Comparison of ENCODE assay signal across 26 cellular contexts in the genomic region with DNA sequence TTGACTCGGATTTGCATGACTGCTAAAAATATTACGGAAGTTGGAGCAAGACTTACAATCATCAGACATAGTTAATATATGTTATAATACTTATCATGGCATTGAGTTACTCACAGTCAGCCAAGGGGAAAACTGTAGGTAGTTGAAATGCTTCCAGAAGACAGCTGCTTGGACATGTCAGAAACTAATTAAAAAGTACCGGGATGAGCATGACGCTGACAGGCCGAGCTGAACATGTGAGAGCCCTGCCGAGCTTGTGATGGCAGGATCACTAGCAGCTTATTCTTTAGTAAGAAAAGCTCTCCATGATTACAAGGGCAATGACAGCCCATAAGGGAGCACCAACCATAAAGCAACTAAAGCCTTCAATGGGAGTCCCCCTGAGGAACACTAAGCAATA.
DNase-seq lines count a peak whose midpoint lies in the region; ATAC-seq and TF ChIP-seq lines count a peak whose summit lies in the region.
"Had no signal": no experiment of that assay in that cellular context is flagged by ENCODE, and none has a peak within 500 bp of the region (broad histone marks: within the 10 kb centered on the region; RNA-seq: fewer than 3 reads in every experiment).

No MANE protein-coding gene starts in this region.

- peak; percentile 99 for ATAC-seq in foreskin keratinocyte
- no peak for ATAC-seq in GM21825 (IDR thresholded peaks at IDR 0.05; ENCODE audit: unreplicated experiment)
- ATAC-seq: A549; CD8-positive, alpha-beta T cell; GM12878 had no signal

- peak overlapping the region; percentile 21 for H3K4me3 ChIP-seq in SJCRH30
- no peak overlapping the region for H3K4me3 ChIP-seq in OCI-LY7 (ENCODE audit: low read depth, low read length, poor library complexity, severe bottlenecking)
- H3K4me3 ChIP-seq: A549, GM12878, PC-9, SK-N-MC had no signal

- H3K27ac ChIP-seq in SJCRH30 (peak overlapping the region; percentile 64), foreskin keratinocyte (no peak overlapping the region), OCI-LY7 (ENCODE audit: low read depth, low read length, poor library complexity, severe bottlenecking) (no peak overlapping the region)
- H3K27ac ChIP-seq: A549, HL-60, KMS-11, PC-9, SK-N-MC had no signal

- POLR2A ChIA-PET in OCI-LY7 (lab: Charles Lee) = no interaction called here

- TF ChIP-seq CTCF in foreskin keratinocyte (conservative IDR thresholded peaks at IDR 0.05) (no peak), OCI-LY7 (conservative IDR thresholded peaks at IDR 0.05; ENCODE audit: low read length) (no peak)

- intact Hi-C loops in OCI-LY7 (cut with micrococcal nuclease; ENCODE audit: unreplicated experiment) = no loop called here

- H3K9me3 ChIP-seq in SJCRH30 (replicated peaks) = no peaks in the 10 kb centered on the region
- no peaks in the 10 kb centered on the region for H3K9me3 ChIP-seq in OCI-LY7 (ENCODE audit: low read length)
- H3K9me3 ChIP-seq: A549, Caco-2 had no signal

- no peaks in the 10 kb centered on the region for H3K79me2 ChIP-seq in OCI-LY7 (ENCODE audit: insufficient read depth, low read depth, low read length)

- no peaks in the 10 kb centered on the region for H3K36me3 ChIP-seq in SJCRH30
- no peaks in the 10 kb centered on the region for H3K36me3 ChIP-seq in OCI-LY7 (ENCODE audit: insufficient read depth, low read length)

- no peaks in the 10 kb centered on the region for H4K20me1 ChIP-seq in OCI-LY7 (ENCODE audit: insufficient read depth, low read length)

- H3K4me1 ChIP-seq in SJCRH30 = peaks cover 17% of the 10 kb centered on the region
- peaks cover 14% of the 10 kb centered on the region for H3K4me1 ChIP-seq in foreskin keratinocyte
- no peaks in the 10 kb centered on the region for H3K4me1 ChIP-seq in OCI-LY7 (ENCODE audit: insufficient read depth, low read length, poor library complexity, severe bottlenecking)
- H3K4me1 ChIP-seq: A549, Caco-2 had no signal

- H3K27me3 ChIP-seq in SJCRH30 (no peaks in the 10 kb centered on the region), foreskin keratinocyte (no peaks in the 10 kb centered on the region)

- no peak overlapping the region for H3K4me2 ChIP-seq in OCI-LY7 (ENCODE audit: low read length)
- H3K4me2 ChIP-seq: A549, KMS-11, PC-9 had no signal

- CTCF ChIA-PET in OCI-LY7 (lab: Charles Lee; ENCODE audit: unreplicated experiment) = no interaction called here

- peak; percentile 90 for DNase-seq in NCI-H446 treated with DMSO at 0.1 percent for 48 hours (lab: John Stamatoyannopoulos, UW)
- peak; percentile 95 for DNase-seq in NCI-H69 (lab: John Stamatoyannopoulos, UW)
- DNase-seq in SJCRH30 = peak; percentile 60 to 75
- peak; percentile 86 to 93 for DNase-seq in foreskin keratinocyte
- no peak for DNase-seq in OCI-LY7 (ENCODE audit: low spot score)
- no peak for DNase-seq in Ammon's horn (ENCODE audit: low spot score)
- DNase-seq: AML-193; C1 segment of cervical spinal cord; Caco-2; CD8-positive, alpha-beta T cell; HCEC 1CT; NCI-H1048; NCI-H1436 treated with DMSO at 0.1 percent for 48 hours; NCI-H187 treated with DMSO at 0.1 percent for 48 hours; NCI-H748 treated with DMSO at 0.1 percent for 48 hours; NK-92 treated with Interleukin-12 subunit alpha and Interleukin-12 subunit beta, amount 100 ng/mL, for 24 hours; PC-9; RPMI8226; SHP77 treated with DMSO at 0.1 percent for 48 hours; T-helper 2 cell had no signal

- no peaks in the 10 kb centered on the region for H3K9me2 ChIP-seq in OCI-LY7 (ENCODE audit: insufficient read depth, low read length)

- BruUV-seq in OCI-LY7 (replicated peaks; lab: Mats Ljungman, UMichigan) = no TSS peak

- no peak overlapping the region for H2AFZ ChIP-seq in OCI-LY7 (ENCODE audit: low read length)
- H2AFZ ChIP-seq: PC-9 had no signal

Comparison
In these comparisons a context has a peak if more than half of its experiments do, and no peak if none do; other contexts are left out.
1. DNase-seq: peak in NCI-H446 treated with DMSO at 0.1 percent for 48 hours (single experiment), NCI-H69 (single experiment), SJCRH30 (2 of 2) and foreskin keratinocyte (2 of 2); none in OCI-LY7 (single experiment) and Ammon's horn (single experiment).